Comparison of ENCODE assay signal across 35 cellular contexts in genomic region chr6:103570431-103570830, GRCh38.
"Had no signal": no experiment of that assay in that cellular context is flagged by ENCODE, and none has a peak within 500 bp of the region (broad histone marks: within the 10 kb centered on the region; RNA-seq: fewer than 3 reads in every experiment).

No MANE protein-coding gene starts in this region.

- ATAC-seq: body of pancreas; gastroesophageal sphincter; left cardiac atrium; left ventricle myocardium superior; naive thymus-derived CD4-positive, alpha-beta T cell; pancreas; sciatic nerve; stimulated activated effector memory CD8-positive, alpha-beta T cell treated with anti-CD3 and anti-CD28 coated beads, Interleukin-12 subunit alpha, Interleukin-12 subunit beta, amount 100 ng/mL, for 72 hours had no signal

- H3K9me3 ChIP-seq: body of pancreas, colonic mucosa, gastroesophageal sphincter, pancreas, prostate gland, thoracic aorta, vagina had no signal

- H3K27ac ChIP-seq: adrenal gland, body of pancreas, cardiac muscle cell, colonic mucosa, gastroesophageal sphincter, pancreas, prostate gland, skin epidermis, thoracic aorta, vagina had no signal

- H3K36me3 ChIP-seq: adrenal gland, cardiac muscle cell, colonic mucosa, gastroesophageal sphincter, pancreas, prostate gland, thoracic aorta, vagina had no signal

- H3K4me3 ChIP-seq: adrenal gland, body of pancreas, cardiac muscle cell, colonic mucosa, gastroesophageal sphincter, pancreas, prostate gland, skin epidermis, thoracic aorta, vagina had no signal

- H3K4me1 ChIP-seq: adrenal gland, body of pancreas, colonic mucosa, gastroesophageal sphincter, pancreas, prostate gland, vagina had no signal

- H3K27me3 ChIP-seq: adrenal gland, body of pancreas, cardiac muscle cell, colonic mucosa, gastroesophageal sphincter, pancreas, vagina had no signal

- DNase-seq: activated CD4-positive, alpha-beta memory T cell treated with anti-CD3 and anti-CD28 coated beads for 36 hours; activated CD4-positive, alpha-beta T cell treated with anti-CD3 and anti-CD28 coated beads, Interleukin-2, amount 10 ng/mL, durations not matched to agents 24 days and 14 days; activated CD4-positive, CD25-positive, alpha-beta regulatory T cell treated with anti-CD3 and anti-CD28 coated beads, Interleukin-2, amount 50 U/mL, for 72 hours; activated CD8-positive, alpha-beta memory T cell treated with anti-CD3 and anti-CD28 coated beads, Interleukin-2, amount 50 U/mL, for 4 hours; activated effector memory CD4-positive, alpha-beta T cell treated with anti-CD3 and anti-CD28 coated beads, Interleukin-2, amount 50 U/mL, for 16 hours; activated naive CD4-positive, alpha-beta T cell treated with anti-CD3 and anti-CD28 coated beads for 36 hours; activated naive CD8-positive, alpha-beta T cell treated with anti-CD3 and anti-CD28 coated beads for 36 hours; activated T-cell treated with anti-CD3 and anti-CD28 coated beads, Interleukin-2, amount 50 U/mL, for 1 hour; adrenal gland; aorta; body of pancreas; cerebellar nuclear complex; colonic mucosa; effector CD8-positive, alpha-beta T cell; erythroblast; head of caudate nucleus; hippocampal formation; left cardiac atrium; left ventricle myocardium superior; midbrain; naive thymus-derived CD4-positive, alpha-beta T cell; nucleus accumbens; pancreas; retina; stimulated activated CD4-positive, alpha-beta T cell treated with anti-CD3 and anti-CD28 coated beads, Interleukin-12 subunit alpha, Interleukin-12 subunit beta, amount 100 ng/mL, for 4 hours; stimulated activated CD4-positive, alpha-beta T cell treated with anti-CD3 and anti-CD28 coated beads, Interleukin-4, amount 100 ng/mL, for 1 hour; T1000 had no signal
